In the genomic region with DNA sequence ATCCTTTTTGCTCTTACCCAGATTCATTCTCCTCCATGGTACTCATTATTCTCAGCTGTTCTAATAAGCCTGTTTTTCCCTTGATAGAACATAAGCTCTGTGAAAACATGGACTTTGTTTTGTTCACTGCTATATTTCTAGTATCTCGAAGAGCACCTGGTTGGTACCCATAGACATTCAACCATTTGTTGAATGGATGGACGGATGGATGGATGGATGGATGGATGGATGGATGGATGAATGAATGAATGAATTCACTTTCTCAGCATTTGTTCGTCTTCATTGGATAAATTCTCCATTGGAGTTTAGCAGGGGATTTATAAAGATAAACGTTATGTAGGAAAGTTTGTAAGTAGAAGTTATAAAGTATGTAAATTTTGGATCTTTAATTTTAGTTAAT, we compare ENCODE assay signal across 24 cellular contexts. TPM values are rescaled to one million over a fixed set of nuclear protein-coding genes. Genes with fewer than 3 reads are reported as not detected.
"Had no signal": no experiment of that assay in that cellular context is flagged by ENCODE, and none has a peak within 500 bp of the region (broad histone marks: within the 10 kb centered on the region; RNA-seq: fewer than 3 reads in every experiment).

No MANE protein-coding gene starts in this region.

- DNase-seq: activated CD4-positive, alpha-beta T cell treated with anti-CD3 and anti-CD28 coated beads for 48 hours; activated CD4-positive, alpha-beta T cell treated with anti-CD3 and anti-CD28 coated beads, Interleukin-2, amount 50 U/mL, for 4 hours; activated CD4-positive, CD25-positive, alpha-beta regulatory T cell treated with anti-CD3 and anti-CD28 coated beads, Interleukin-2, amount 50 U/mL, for 72 hours; activated CD8-positive, alpha-beta memory T cell treated with anti-CD3 and anti-CD28 coated beads, Interleukin-2, amount 50 U/mL, for 48 hours; activated CD8-positive, alpha-beta T cell treated with anti-CD3 and anti-CD28 coated beads, Interleukin-2, amount 10 ng/mL, durations not matched to agents 7 days and 5 days; activated effector memory CD4-positive, alpha-beta T cell treated with Interleukin-2 at 50 U/mL for 16 hours; activated naive CD4-positive, alpha-beta T cell; activated T-cell treated with anti-CD3 and anti-CD28 coated beads, Interleukin-2, amount 50 U/mL, for 1 hour; body of pancreas; MM.1S; NCI-H1105; NCI-H1436; NCI-H1694 treated with DMSO at 0.1 percent for 48 hours; NCI-H2029 treated with DMSO at 0.1 percent for 48 hours; NCI-H446; NCI-H524; NCI-H748 treated with DMSO at 0.1 percent for 48 hours; SIG-M5; T-helper 17 cell; T-helper 9 cell had no signal

- H3K36me3 Mint-ChIP-seq: activated naive CD4-positive, alpha-beta T cell treated with anti-CD3 and anti-CD28 coated beads, Interleukin-2, amount 50 U/mL, for 24 hours; WTC11 had no signal

- H3K9me3 ChIP-seq: ascending aorta, body of pancreas had no signal

- H3K4me3 ChIP-seq: ascending aorta, body of pancreas had no signal

- H3K4me3 Mint-ChIP-seq: activated CD8-positive, alpha-beta T cell treated with anti-CD3 and anti-CD28 coated beads, Interleukin-2, amount 10 ng/mL, durations not matched to agents 7 days and 5 days; activated naive CD4-positive, alpha-beta T cell treated with anti-CD3 and anti-CD28 coated beads, Interleukin-2, amount 50 U/mL, for 24 hours; T-helper 17 cell had no signal

- H3K9me3 Mint-ChIP-seq: activated naive CD4-positive, alpha-beta T cell treated with anti-CD3 and anti-CD28 coated beads, Interleukin-2, amount 50 U/mL, for 24 hours; WTC11 had no signal

- H3K27ac Mint-ChIP-seq: activated CD8-positive, alpha-beta T cell treated with anti-CD3 and anti-CD28 coated beads, Interleukin-2, amount 10 ng/mL, durations not matched to agents 7 days and 5 days; activated naive CD4-positive, alpha-beta T cell treated with anti-CD3 and anti-CD28 coated beads, Interleukin-2, amount 50 U/mL, for 24 hours; T-helper 17 cell; WTC11 had no signal

- H3K27ac ChIP-seq: ascending aorta, body of pancreas had no signal

- H3K36me3 ChIP-seq: ascending aorta had no signal

- H3K27me3 ChIP-seq: ascending aorta, body of pancreas had no signal

RNA-seq across cellular contexts. Expression of a gene that starts 2.9 kb away (rescaled TPM):
- total RNA-seq: OCI-LY7 had no signal
